8 cellular contexts compared by ENCODE assay signal in genomic region chr7:26500749-26501352, GRCh38.
DNase-seq lines count a peak whose midpoint lies in the region; ATAC-seq and TF ChIP-seq lines count a peak whose summit lies in the region.
"Had no signal": no experiment of that assay in that cellular context is flagged by ENCODE, and none has a peak within 500 bp of the region (broad histone marks: within the 10 kb centered on the region; RNA-seq: fewer than 3 reads in every experiment).

No MANE protein-coding gene starts in this region.

- H3K79me2 ChIP-seq in SK-N-SH (ENCODE audit: insufficient read depth): no peaks in the 10 kb centered on the region

- H3K9ac ChIP-seq in SK-N-SH: no peak overlapping the region

- peak; percentile 65 for TF ChIP-seq CTCF in SK-N-SH (IDR thresholded peaks at IDR 0.05)

- in situ Hi-C loops in KBM-7 (cut with MboI; ENCODE audit: low pct_unique_long_range_greater_than_20kb, low sequenced_read_pairs): no loop called here

- no peaks in the 10 kb centered on the region for H3K4me1 Mint-ChIP-seq in immature natural killer cell

- peak; percentile 83 for DNase-seq in GF-D8 (lab: John Stamatoyannopoulos, UW)
- DNase-seq in KBM-7: peak; percentile 84
- peak; percentile 55 for DNase-seq in SK-N-SH
- DNase-seq in immature natural killer cell: peak in 2 of 3 donors; percentile 6 to 14
- no peak for DNase-seq in nucleus accumbens (lab: John Stamatoyannopoulos, UW)
- DNase-seq in mucosa of gallbladder (ENCODE audit: low spot score): no peak

- POLR2A ChIA-PET in SK-N-SH (lab: Yijun Ruan, JAX): no interaction called here

- peaks cover 0 to 18% (median 2%) of the 10 kb centered on the region in 3 donors for H3K27me3 Mint-ChIP-seq in immature natural killer cell (ENCODE audit: low read depth in 3 of 3)

- H3K27ac Mint-ChIP-seq in immature natural killer cell: no peak overlapping the region

- H3K4me2 ChIP-seq in SK-N-SH: no peak overlapping the region

- CTCF ChIA-PET in SK-N-SH (lab: Yijun Ruan, JAX): interaction anchor here (0.6 to 2.4 kb wide), 45 partner anchors 9 to 660 kb away, joined by 3 to 17 read pairs (median 5); no protein-coding TSS in a partner anchor

- H4K20me1 ChIP-seq in SK-N-SH (ENCODE audit: insufficient read depth): no peaks in the 10 kb centered on the region

- no peaks in the 10 kb centered on the region for H3K36me3 ChIP-seq in SK-N-SH (replicated peaks in 1 of 2; ENCODE audit: control insufficient read depth in 1 of 2, insufficient read depth in 2 of 2, low read length in 1 of 2)

- H3K9me3 Mint-ChIP-seq in immature natural killer cell: no peaks in the 10 kb centered on the region

- no peak overlapping the region for H3K4me3 Mint-ChIP-seq in immature natural killer cell

- 17% methylated on average over 6 of the region's 6 CpGs for WGBS in SK-N-SH (ENCODE audit: low lambda C conversion rate)

- no peak for ATAC-seq in HG02678 (IDR thresholded peaks at IDR 0.05; ENCODE audit: unreplicated experiment)

- H3K36me3 Mint-ChIP-seq in immature natural killer cell: no peaks in the 10 kb centered on the region

- no peaks in the 10 kb centered on the region for H3F3A ChIP-seq in SK-N-SH (replicated peaks; ENCODE audit: insufficient read depth)

- TF ChIP-seq EP300 in SK-N-SH (IDR thresholded peaks at IDR 0.05; ENCODE audit: borderline replicate concordance in 1 of 2, low read depth in 1 of 2, low read length in 1 of 2): no peak

- no peak overlapping the region for H3K27ac ChIP-seq in SK-N-SH (ENCODE audit: low read depth in 2 of 2, low read length in 1 of 2)
- H3K27ac ChIP-seq: skin epidermis had no signal

- no peak overlapping the region; a peak in 1 of 4 replicates for H3K4me3 ChIP-seq in SK-N-SH (ENCODE audit: low read depth in 2 of 2, low read length in 1 of 2)
- H3K4me3 ChIP-seq: skin epidermis had no signal

- no peak overlapping the region for H2AFZ ChIP-seq in SK-N-SH (ENCODE audit: low read depth)

- H3K9me3 ChIP-seq in SK-N-SH: no peaks in the 10 kb centered on the region

- no peaks in the 10 kb centered on the region for H3K9me2 ChIP-seq in SK-N-SH

- H3K27me3 ChIP-seq in SK-N-SH (ENCODE audit: insufficient read depth): no peaks in the 10 kb centered on the region; the same call in 1 of the 2 replicates

- no peaks in the 10 kb centered on the region for H3K4me1 ChIP-seq in SK-N-SH (ENCODE audit: control insufficient read depth in 1 of 2, insufficient read depth in 2 of 2, low read depth in 1 of 2, low read length in 1 of 2)

- TF ChIP-seq RAD21 in SK-N-SH (IDR thresholded peaks at IDR 0.05; ENCODE audit: low read length): peak; percentile 80

TF ChIP-seq in SK-N-SH, 30 proteins besides CTCF, POLR2A, EP300 and RAD21:
- TF ChIP-seq SMC3 (IDR thresholded peaks at IDR 0.05; ENCODE audit: low read depth, low read length) (peak; percentile 55; the same call in 1 of the 2 replicates), POLR2AphosphoS5 (IDR thresholded peaks at IDR 0.05; ENCODE audit: low read depth, low read length) (no peak)

Comparison
In these comparisons a context has a peak if more than half of its experiments do, and no peak if none do; other contexts are left out.
1. DNase-seq: peak in GF-D8 (single experiment), KBM-7 (single experiment), SK-N-SH (single experiment) and immature natural killer cell (2 of 3); none in nucleus accumbens (0 of 56) and mucosa of gallbladder (single experiment).